ENCODE assay signal across 3 cellular contexts in genomic region chr11:105269862-105270261, GRCh38.
"Had no signal": no experiment of that assay in that cellular context is flagged by ENCODE, and none has a peak within 500 bp of the region (broad histone marks: within the 10 kb centered on the region; RNA-seq: fewer than 3 reads in every experiment).

No MANE protein-coding gene starts in this region.

- DNase-seq: GDM1, GF-D8 had no signal

- ATAC-seq: GM12878 had no signal

- H3K4me3 ChIP-seq: GM12878 had no signal
